9 cellular contexts compared by ENCODE assay signal in genomic region chr5:1118738-1119137, GRCh38. TPM values are rescaled to one million over a fixed set of nuclear protein-coding genes. Genes with fewer than 3 reads are reported as not detected.
A peak's percentile ranks its signal among the peaks of the same experiment; 100 is the strongest.
DNase-seq lines count a peak whose midpoint lies in the region; TF ChIP-seq lines count a peak whose summit lies in the region.
"Had no signal": no experiment of that assay in that cellular context is flagged by ENCODE, and none has a peak within 500 bp of the region (broad histone marks: within the 10 kb centered on the region; RNA-seq: fewer than 3 reads in every experiment).

No MANE protein-coding gene starts in this region.

- 21 to 36% (median 30%) methylated on average over 7 to 15 of the region's 15 CpGs for WGBS in stomach, 5 donors

- H3K4me1 ChIP-seq in stomach: peaks cover 28 to 46% (median 37%) of the 10 kb centered on the region in 4 donors

- peak overlapping the region; percentile 9 to 67 (median 25) for H3K27ac ChIP-seq in stomach

- no peaks in the 10 kb centered on the region for H3K9me3 ChIP-seq in stomach

- intact Hi-C loops in stomach (cut with DNase I; ENCODE audit: low total_unique reads): no loop called here

- no peak for TF ChIP-seq POLR2A in stomach (IDR thresholded peaks at IDR 0.05)

- no peaks in the 10 kb centered on the region for H3K27me3 ChIP-seq in stomach

- DNase-seq in activated CD4-positive, alpha-beta T cell treated with anti-CD3 and anti-CD28 coated beads for 4 hours: peak; percentile 24 to 38
- no peak for DNase-seq in activated CD4-positive, alpha-beta T cell treated with anti-CD3 and anti-CD28 coated beads for 48 hours
- DNase-seq in SHP77 (lab: John Stamatoyannopoulos, UW): peak; percentile 66 to 79
- peak; percentile 65 for DNase-seq in iPS-NIHi7 (ENCODE audit: extremely low spot score)
- DNase-seq in stomach: peak; percentile 77
- no peak for DNase-seq in HPDE6-E6E7 (ENCODE audit: extremely low spot score)
- no peak for DNase-seq in activated gamma-delta T cell treated with Interleukin-2 at 50 U/mL for 16 hours
- DNase-seq in activated effector memory CD4-positive, alpha-beta T cell treated with Interleukin-2 at 50 U/mL for 16 hours: no peak
- DNase-seq: naive B cell had no signal

- no peak for TF ChIP-seq EP300 in stomach (IDR thresholded peaks at IDR 0.05)

- TF ChIP-seq CTCF in stomach (IDR thresholded peaks at IDR 0.05): no peak

- no peaks in the 10 kb centered on the region for H3K36me3 ChIP-seq in stomach

- no peak overlapping the region for H3K4me3 ChIP-seq in stomach

RNA-seq across cellular contexts. Expression of gene SLC12A7, which starts 6.9 kb away (rescaled TPM):
- total RNA-seq in stomach: 100 to 1,000 TPM in 3 of 5 donors, 10 to 100 TPM in 2; 23.9 to 346 (median 126) TPM
- 10 to 100 TPM in 2 of 3 donors, 1 to 10 TPM in 1; 4.7 to 12.4 (median 10.3) TPM for polyA plus RNA-seq in stomach

Comparison
In these comparisons a context has a peak if more than half of its experiments do, and no peak if none do; other contexts are left out.
1. DNase-seq: peak in activated CD4-positive, alpha-beta T cell treated with anti-CD3 and anti-CD28 coated beads for 4 hours (2 of 2), SHP77 (2 of 2), iPS-NIHi7 (single experiment) and stomach (single experiment); none in activated CD4-positive, alpha-beta T cell treated with anti-CD3 and anti-CD28 coated beads for 48 hours (single experiment), HPDE6-E6E7 (single experiment), activated gamma-delta T cell treated with Interleukin-2 at 50 U/mL for 16 hours (single experiment) and activated effector memory CD4-positive, alpha-beta T cell treated with Interleukin-2 at 50 U/mL for 16 hours (single experiment).